8 cellular contexts compared by ENCODE assay signal in the genomic region with DNA sequence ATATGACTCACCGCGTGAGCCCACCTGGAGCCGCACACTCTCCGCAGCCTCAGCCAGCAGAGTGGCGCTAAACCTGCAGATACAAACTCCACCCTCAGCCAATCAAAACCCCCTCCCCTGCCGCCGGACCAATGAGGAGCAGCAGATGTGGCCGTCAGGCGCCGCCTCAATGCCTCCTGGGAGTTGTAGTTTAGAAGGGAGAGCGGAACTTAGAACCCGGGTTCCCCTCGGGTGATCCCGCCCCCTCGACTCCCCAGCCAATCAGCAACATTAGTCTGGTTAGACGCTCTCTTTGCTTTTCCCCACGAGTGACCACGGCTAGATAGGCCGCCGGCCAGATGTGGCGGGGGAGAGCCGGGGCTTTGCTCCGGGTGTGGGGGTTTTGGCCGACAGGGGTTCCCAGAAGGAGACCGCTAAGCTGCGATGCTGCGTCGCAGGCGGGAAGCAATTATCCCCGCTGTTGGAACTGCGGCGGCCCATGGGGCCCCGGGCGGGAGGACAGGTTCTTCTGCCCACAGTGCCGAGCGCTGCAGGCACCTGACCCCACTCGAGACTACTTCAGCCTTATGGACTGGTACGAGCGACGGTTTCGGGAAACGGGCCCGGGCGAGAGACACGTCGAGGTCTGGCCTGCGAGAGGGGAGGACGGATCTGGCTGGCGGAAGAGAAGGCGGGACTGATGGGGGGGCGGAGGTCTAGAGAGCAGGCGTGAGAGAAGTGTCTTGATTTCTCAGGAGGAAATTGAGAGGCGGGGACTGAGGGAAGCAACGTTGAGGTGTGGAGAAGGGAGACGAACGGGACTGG. TPM values are rescaled to one million over a fixed set of nuclear protein-coding genes. Genes with fewer than 3 reads are reported as not detected.
DNase-seq lines count a peak whose midpoint lies in the region; ATAC-seq, FAIRE-seq and TF ChIP-seq lines count a peak whose summit lies in the region.

A gene (minus strand): TSS at position 63 of the 804 bp plus-strand sequence. CDS start 7,099 bp downstream, outside the sequence.
A gene with protein sequence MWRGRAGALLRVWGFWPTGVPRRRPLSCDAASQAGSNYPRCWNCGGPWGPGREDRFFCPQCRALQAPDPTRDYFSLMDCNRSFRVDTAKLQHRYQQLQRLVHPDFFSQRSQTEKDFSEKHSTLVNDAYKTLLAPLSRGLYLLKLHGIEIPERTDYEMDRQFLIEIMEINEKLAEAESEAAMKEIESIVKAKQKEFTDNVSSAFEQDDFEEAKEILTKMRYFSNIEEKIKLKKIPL (plus strand): TSS at position 282 of the 804 bp plus-strand sequence. CDS start 57 bp downstream, at position 339.

- TF ChIP-seq CTCF in choroid plexus epithelial cell (conservative IDR thresholded peaks at IDR 0.05; ENCODE audit: low read depth, low read length) (no peak), kidney (IDR thresholded peaks at IDR 0.05; ENCODE audit: borderline replicate concordance, extremely low read depth, insufficient read depth) (no peak)

- H3K9me3 ChIP-seq in kidney (ENCODE audit: control insufficient read depth in 1 of 2, low read length in 2 of 2) = no peaks in the 10 kb centered on the region

- H3K4me1 ChIP-seq in kidney (ENCODE audit: control insufficient read depth in 1 of 2, insufficient read depth in 1 of 2, low read depth in 1 of 2, low read length in 2 of 2) = peaks cover 5 to 7% of the 10 kb centered on the region in 2 donors

- H3K4me3 ChIP-seq in choroid plexus epithelial cell (ENCODE audit: low read depth, low read length) (peak within 1 kb of the TSS; percentile 91), kidney (ENCODE audit: low read length in 2 of 2) (peak within 1 kb of the TSS; percentile 93 to 99)

- peak; percentile 75 for TF ChIP-seq POLR2A in GM19099 (IDR thresholded peaks at IDR 0.05; ENCODE audit: extremely low read depth, insufficient read length, low read depth)

- peak within 1 kb of the TSS; percentile 97 to 98 for H3K9ac ChIP-seq in kidney (ENCODE audit: low read length in 2 of 2)

- peak; percentile 86 for ATAC-seq in HG03432 (IDR thresholded peaks at IDR 0.05; ENCODE audit: unreplicated experiment)

- peak; percentile 94 to 96 for DNase-seq in AML-193 (lab: John Stamatoyannopoulos, UW)
- DNase-seq in NCI-H510A (lab: John Stamatoyannopoulos, UW) = peak; percentile 94
- peak; percentile 94 to 96 for DNase-seq in activated CD4-positive, alpha-beta T cell treated with anti-CD3 and anti-CD28 coated beads for 24 hours (ENCODE audit: low read depth in 2 of 2)
- DNase-seq in choroid plexus epithelial cell (ENCODE audit: low read depth) = peak; percentile 99
- peak; percentile 99 for DNase-seq in kidney
- peak; percentile 99 for DNase-seq in stimulated activated CD4-positive, alpha-beta T cell treated with anti-CD3 and anti-CD28 coated beads, Interleukin-15, amount 100 ng/mL, for 24 hours

- intact Hi-C loops in kidney (cut with DNase I) = no loop called here

- peak within 1 kb of the TSS; percentile 98 to 99 for H3K27ac ChIP-seq in kidney (ENCODE audit: low read depth in 2 of 2, low read length in 2 of 2)

- peak; percentile 95 for FAIRE-seq in kidney (lab: Jason Lieb, UNC)

- peaks cover 6 to 19% of the 10 kb centered on the region in 2 donors for H3K36me3 ChIP-seq in kidney (ENCODE audit: control insufficient read depth in 1 of 2, insufficient read depth in 2 of 2, low read length in 2 of 2)

RNA-seq across cellular contexts. Expression of the first gene that starts in this region (rescaled TPM):
- 10.1 TPM for total RNA-seq in kidney
- polyA plus RNA-seq in kidney (ENCODE audit: insufficient read depth, low read depth, low replicate concordance) = 4.6 TPM

RNA-seq across cellular contexts. Expression of the second gene that starts in this region (rescaled TPM):
- total RNA-seq in kidney = 13.2 TPM
- polyA plus RNA-seq in kidney (ENCODE audit: insufficient read depth, low read depth, low replicate concordance) = 32.1 TPM

Comparison
In these comparisons a context has a peak if more than half of its experiments do, and no peak if none do; other contexts are left out.
1. Peak in every context shown above with its lines: DNase-seq, ATAC-seq, H3K4me3 ChIP-seq and H3K27ac ChIP-seq.